11 cellular contexts compared by ENCODE assay signal in genomic region chrX:130857207-130857606, GRCh38.
DNase-seq lines count a peak whose midpoint lies in the region; ATAC-seq and TF ChIP-seq lines count a peak whose summit lies in the region.
"Had no signal": no experiment of that assay in that cellular context is flagged by ENCODE, and none has a peak within 500 bp of the region (broad histone marks: within the 10 kb centered on the region; RNA-seq: fewer than 3 reads in every experiment).

No MANE protein-coding gene starts in this region.

- no peak for DNase-seq in stimulated activated naive CD4-positive, alpha-beta T cell treated with Interleukin-2 at 50 U/mL for 16 hours (lab: John Stamatoyannopoulos, UW)
- DNase-seq in WERI-Rb-1 (no peak), NCI-H146 treated with DMSO at 0.1 percent for 48 hours (lab: John Stamatoyannopoulos, UW; ENCODE audit: unreplicated experiment) (no peak)
- DNase-seq: activated CD4-positive, alpha-beta T cell treated with anti-CD3 and anti-CD28 coated beads, Interleukin-2, amount 10 ng/mL, durations not matched to agents 7 days and 5 days; amniotic stem cell; NCI-H524 had no signal

- no peaks in the 10 kb centered on the region for H3K27me3 ChIP-seq in WERI-Rb-1 (ENCODE audit: insufficient read depth, low read depth, severe bottlenecking)
- H3K27me3 ChIP-seq: SJSA1 had no signal

- no peaks in the 10 kb centered on the region for H3K9me3 ChIP-seq in WERI-Rb-1 (ENCODE audit: severe bottlenecking)
- H3K9me3 ChIP-seq: SJSA1 had no signal

- H3K4me3 ChIP-seq in WERI-Rb-1 (ENCODE audit: low read depth, low read length) = no peak overlapping the region
- H3K4me3 ChIP-seq: SJSA1 had no signal

- ATAC-seq in GM18520 (IDR thresholded peaks at IDR 0.05; ENCODE audit: unreplicated experiment) (peak; percentile 92), GM19455 (IDR thresholded peaks at IDR 0.05; ENCODE audit: unreplicated experiment) (peak; percentile 96), HG02870 (IDR thresholded peaks at IDR 0.05; ENCODE audit: unreplicated experiment) (peak; percentile 98), HG03558 (IDR thresholded peaks at IDR 0.05; ENCODE audit: extremely low read depth, unreplicated experiment) (peak; percentile 93)

- H3K36me3 ChIP-seq in WERI-Rb-1 = no peaks in the 10 kb centered on the region
- H3K36me3 ChIP-seq: SJSA1 had no signal

- no peak overlapping the region for H3K27ac ChIP-seq in WERI-Rb-1
- H3K27ac ChIP-seq: SJSA1 had no signal

- no peak for TF ChIP-seq CTCF in WERI-Rb-1 (IDR thresholded peaks at IDR 0.05; ENCODE audit: low read depth, low read length)
